In the genomic region with DNA sequence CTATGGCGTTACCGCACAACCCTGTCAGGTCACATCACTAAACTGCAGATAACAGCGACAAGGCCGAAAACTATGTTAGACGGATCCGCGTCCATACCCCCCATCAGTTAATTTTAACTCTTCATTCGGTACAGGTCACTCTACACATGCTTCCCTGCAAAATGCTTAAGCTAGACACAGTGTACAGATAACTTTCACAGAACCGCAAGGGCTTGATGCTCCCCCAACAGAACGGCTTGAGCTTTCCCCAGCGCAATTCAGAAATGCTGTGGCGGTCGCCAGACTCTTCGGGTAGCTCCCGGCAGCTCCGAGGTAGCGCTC, we compare ENCODE assay signal across 8 cellular contexts. TPM values are rescaled to one million over a fixed set of nuclear protein-coding genes. Genes with fewer than 3 reads are reported as not detected.
DNase-seq lines count a peak whose midpoint lies in the region; ATAC-seq and TF ChIP-seq lines count a peak whose summit lies in the region.

No MANE protein-coding gene starts in this region.

- ATAC-seq in GM19438 (IDR thresholded peaks at IDR 0.05; ENCODE audit: low read depth, unreplicated experiment) (peak; percentile 34), HG03460 (IDR thresholded peaks at IDR 0.05; ENCODE audit: unreplicated experiment) (peak; percentile 27)

- intact Hi-C loops in thyroid gland (cut with DNase I): loop anchor here (10.0 kb wide), 2 partner anchors 52 to 88 kb away; no protein-coding TSS in a partner anchor

- TF ChIP-seq CTCF in thyroid gland (IDR thresholded peaks at IDR 0.05): no peak

- no peaks in the 10 kb centered on the region for H3K27me3 ChIP-seq in BLaER1 treated with 17β-estradiol and CSF1 and Interleukin-3, amounts not matched to agents 10 nM and 100 nM
- H3K27me3 ChIP-seq in adipocyte (replicated peaks; ENCODE audit: control insufficient read depth, insufficient read depth, low read length): no peaks in the 10 kb centered on the region
- H3K27me3 ChIP-seq in layer of hippocampus (ENCODE audit: control insufficient read depth, insufficient read depth, low read length): no peaks in the 10 kb centered on the region
- no peaks in the 10 kb centered on the region for H3K27me3 ChIP-seq in thyroid gland

- TF ChIP-seq POLR2A in thyroid gland (IDR thresholded peaks at IDR 0.05): no peak

- H3K4me2 ChIP-seq in BLaER1 treated with 17β-estradiol and CSF1 and Interleukin-3, amounts not matched to agents 10 nM and 100 nM: peak overlapping the region; percentile 77 to 94 (median 86)

- peak overlapping the region; percentile 80 to 96 (median 94); a peak in 21 of 22 replicates for H3K27ac ChIP-seq in BLaER1 treated with 17β-estradiol and CSF1 and Interleukin-3, amounts not matched to agents 10 nM and 100 nM
- H3K27ac ChIP-seq in layer of hippocampus (ENCODE audit: low read depth, low read length) (peak overlapping the region; percentile 92), thyroid gland (peak overlapping the region; percentile 84 to 97 (median 88))

- no peaks in the 10 kb centered on the region for H3K9me3 ChIP-seq in BLaER1 treated with 17β-estradiol and CSF1 and Interleukin-3, amounts not matched to agents 10 nM and 100 nM (replicated peaks in 1 of 11)
- H3K9me3 ChIP-seq in adipocyte (ENCODE audit: control insufficient read depth, low read length) (no peaks in the 10 kb centered on the region), thyroid gland (no peaks in the 10 kb centered on the region)

- H4K20me1 ChIP-seq in BLaER1 treated with 17β-estradiol and CSF1 and Interleukin-3, amounts not matched to agents 10 nM and 100 nM: peaks cover 0 to 11% (median 0%) of the 10 kb centered on the region in 11 experiments; a peak in 4 of 22 replicates

- 1 to 3% methylated on average over 14 to 16 of the region's 17 CpGs for WGBS in thyroid gland, 2 donors

- DNase-seq in adipocyte (ENCODE audit: low read depth): no peak
- no peak for DNase-seq in thyroid gland
- DNase-seq in NCI-H2227 (lab: John Stamatoyannopoulos, UW; ENCODE audit: unreplicated experiment): no peak
- no peak for DNase-seq in central memory CD4-positive, alpha-beta T cell

- peak overlapping the region; percentile 83 to 97 (median 94) for H3K9ac ChIP-seq in BLaER1 treated with 17β-estradiol and CSF1 and Interleukin-3, amounts not matched to agents 10 nM and 100 nM
- peak overlapping the region; percentile 97 for H3K9ac ChIP-seq in adipocyte (ENCODE audit: low read length)

- H3K4me3 ChIP-seq in BLaER1 treated with 17β-estradiol and CSF1 and Interleukin-3, amounts not matched to agents 10 nM and 100 nM: peak overlapping the region; percentile 62 to 88 (median 79)
- H3K4me3 ChIP-seq in adipocyte (ENCODE audit: low read length): peak overlapping the region; percentile 98
- H3K4me3 ChIP-seq in thyroid gland (replicated peaks in 1 of 3): peak overlapping the region; percentile 16 to 100 (median 69)

- peaks cover 18 to 40% (median 31%) of the 10 kb centered on the region in 10 experiments for H3K4me1 ChIP-seq in BLaER1 treated with 17β-estradiol and CSF1 and Interleukin-3, amounts not matched to agents 10 nM and 100 nM
- H3K4me1 ChIP-seq in adipocyte (ENCODE audit: control insufficient read depth, insufficient read depth, low read length) (peaks cover 11% of the 10 kb centered on the region), thyroid gland (peaks cover 12% of the 10 kb centered on the region in 2 donors)

- H3K36me3 ChIP-seq in BLaER1 treated with 17β-estradiol and CSF1 and Interleukin-3, amounts not matched to agents 10 nM and 100 nM: peaks cover 2 to 19% (median 14%) of the 10 kb centered on the region in 11 experiments; a peak in 21 of 22 replicates
- H3K36me3 ChIP-seq in adipocyte (ENCODE audit: control insufficient read depth, insufficient read depth, low read length, severe bottlenecking) (no peaks in the 10 kb centered on the region), thyroid gland (peaks cover 0 to under 1% of the 10 kb centered on the region in 2 donors)

RNA-seq across cellular contexts. Expression of a gene that starts 0.3 kb away (rescaled TPM):
- 10 to 100 TPM; 29.2 to 51.3 (median 42.5) TPM for total RNA-seq in thyroid gland
